ENCODE assay signal across 3 cellular contexts in genomic region chr2:144280009-144280408, GRCh38.
TF ChIP-seq lines count a peak whose summit lies in the region.

No MANE protein-coding gene starts in this region.

TF ChIP-seq in HepG2, 621 proteins besides CTCF, POLR2A, EP300 and RAD21:
- TF ChIP-seq ZNF883 (CRISPR knock-in tag; IDR thresholded peaks at IDR 0.05; ENCODE audit: not compliant biosample characterization) (no peak), HNRNPK (IDR thresholded peaks at IDR 0.05; ENCODE audit: low read depth, low read length, poor library complexity, severe bottlenecking) (peak; percentile 24), RNF219 (CRISPR knock-in tag; IDR thresholded peaks at IDR 0.05) (no peak)

TF ChIP-seq in IMR-90, 13 proteins besides CTCF, POLR2A, EP300 and RAD21:
- no peak for TF ChIP-seq RCOR1 (IDR thresholded peaks at IDR 0.05; ENCODE audit: insufficient replicate concordance, low read length)

TF ChIP-seq in K562, 482 proteins besides CTCF, POLR2A, EP300 and RAD21:
- TF ChIP-seq KLF16 (IDR thresholded peaks at IDR 0.05) (no peak), CGGBP1 (CRISPR knock-in tag; IDR thresholded peaks at IDR 0.05) (no peak), SRSF3 (IDR thresholded peaks at IDR 0.05; ENCODE audit: insufficient read depth, low read length) (no peak), RREB1 (CRISPR knock-in tag; IDR thresholded peaks at IDR 0.05) (no peak), SP2 (IDR thresholded peaks at IDR 0.05; ENCODE audit: extremely low read depth, low read depth, low read length, poor library complexity, severe bottlenecking) (no peak), ARNT (IDR thresholded peaks at IDR 0.05) (no peak), RBM22 (IDR thresholded peaks at IDR 0.05; ENCODE audit: low read depth, low read length, poor library complexity, severe bottlenecking) (no peak), ZBTB43 (CRISPR knock-in tag; IDR thresholded peaks at IDR 0.05) (no peak), TRIM24 (IDR thresholded peaks at IDR 0.05) (no peak), MBD1 (CRISPR knock-in tag; IDR thresholded peaks at IDR 0.05) (no peak), ETS2 (tag; IDR thresholded peaks at IDR 0.05; ENCODE audit: borderline replicate concordance, poor library complexity, severe bottlenecking) (no peak), ZNF785 (CRISPR knock-in tag; IDR thresholded peaks at IDR 0.05) (no peak)
TF ChIP-seq in K562: peak in this region for 0.
